In the genomic region with DNA sequence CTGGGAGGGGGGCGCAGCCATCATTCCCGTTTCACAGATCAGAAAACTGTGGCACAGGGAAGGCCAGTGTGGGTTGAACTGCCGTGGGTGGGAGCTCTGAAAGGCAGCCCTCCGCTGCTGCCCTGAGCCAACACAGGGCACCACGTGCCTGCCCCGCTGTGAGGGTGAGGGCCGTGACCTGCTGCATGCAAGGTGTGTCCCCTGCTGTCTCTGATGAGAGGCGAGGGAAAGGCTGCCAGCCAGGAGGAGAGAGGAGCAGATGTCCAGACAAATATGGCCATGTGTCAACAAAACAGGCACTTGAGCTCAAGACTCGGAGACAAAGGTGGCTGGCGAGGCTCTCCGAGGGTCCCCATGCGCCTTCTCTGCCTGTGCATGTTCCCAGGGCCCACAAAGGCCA, we compare ENCODE assay signal across 17 cellular contexts.
"Had no signal": no experiment of that assay in that cellular context is flagged by ENCODE, and none has a peak within 500 bp of the region (broad histone marks: within the 10 kb centered on the region; RNA-seq: fewer than 3 reads in every experiment).

No MANE protein-coding gene starts in this region.

- H3K4me1 ChIP-seq: adrenal gland, left lung, right lobe of liver had no signal

- H3K27ac ChIP-seq: adrenal gland, coronary artery, esophagus squamous epithelium, left lung, ovary, right lobe of liver, suprapubic skin, WERI-Rb-1 had no signal

- H3K27ac Mint-ChIP-seq: activated CD4-positive, alpha-beta memory T cell treated with anti-CD3 and anti-CD28 coated beads for 36 hours; stimulated activated naive CD8-positive, alpha-beta T cell treated with anti-CD3 and anti-CD28 coated beads, Interleukin-15, Interleukin-2, amounts not matched to agents 100 ng/mL and 50 ng/mL, for 24 hours had no signal

- H3K27me3 Mint-ChIP-seq: activated CD4-positive, alpha-beta memory T cell treated with anti-CD3 and anti-CD28 coated beads for 36 hours; activated naive CD4-positive, alpha-beta T cell treated with anti-CD3 and anti-CD28 coated beads, Interleukin-2, amount 50 U/mL, for 24 hours; stimulated activated naive CD8-positive, alpha-beta T cell treated with anti-CD3 and anti-CD28 coated beads, Interleukin-15, Interleukin-2, amounts not matched to agents 100 ng/mL and 50 ng/mL, for 24 hours had no signal

- H3K9me3 Mint-ChIP-seq: activated CD4-positive, alpha-beta memory T cell treated with anti-CD3 and anti-CD28 coated beads for 36 hours; activated naive CD4-positive, alpha-beta T cell treated with anti-CD3 and anti-CD28 coated beads, Interleukin-2, amount 50 U/mL, for 24 hours; activated T-cell treated with anti-CD3 and anti-CD28 coated beads, Interleukin-2, amount 50 U/mL, for 4 hours; neural crest cell; stimulated activated naive CD8-positive, alpha-beta T cell treated with anti-CD3 and anti-CD28 coated beads, Interleukin-15, Interleukin-2, amounts not matched to agents 100 ng/mL and 50 ng/mL, for 24 hours had no signal

- H3K4me3 Mint-ChIP-seq: activated CD4-positive, alpha-beta memory T cell treated with anti-CD3 and anti-CD28 coated beads for 36 hours; activated naive CD4-positive, alpha-beta T cell treated with anti-CD3 and anti-CD28 coated beads, Interleukin-2, amount 50 U/mL, for 24 hours; activated T-cell treated with anti-CD3 and anti-CD28 coated beads, Interleukin-2, amount 50 U/mL, for 4 hours; neural crest cell; stimulated activated naive CD8-positive, alpha-beta T cell treated with anti-CD3 and anti-CD28 coated beads, Interleukin-15, Interleukin-2, amounts not matched to agents 100 ng/mL and 50 ng/mL, for 24 hours had no signal

- DNase-seq: activated CD4-positive, alpha-beta memory T cell treated with anti-CD3 and anti-CD28 coated beads for 36 hours; activated effector memory CD4-positive, alpha-beta T cell treated with anti-CD3 and anti-CD28 coated beads, Interleukin-2, amount 50 U/mL, for 16 hours; activated T-cell treated with anti-CD3 and anti-CD28 coated beads, Interleukin-2, amount 50 U/mL, for 4 hours; adrenal gland; esophagus squamous epithelium; hippocampal formation; left lung; mammary epithelial cell; ovary; right lobe of liver; trophoblast cell; WERI-Rb-1 had no signal

- H3K27me3 ChIP-seq: adrenal gland, esophagus squamous epithelium, left lung, ovary, right lobe of liver, suprapubic skin had no signal

- H3K9me3 ChIP-seq: adrenal gland, esophagus squamous epithelium, left lung, ovary, right lobe of liver, suprapubic skin had no signal

- H3K4me3 ChIP-seq: adrenal gland, coronary artery, esophagus squamous epithelium, left lung, ovary, right lobe of liver, suprapubic skin had no signal

- H3K36me3 ChIP-seq: ovary, right lobe of liver, WERI-Rb-1 had no signal
